Comparison of ENCODE assay signal across 1 cellular context in genomic region chr2:85470850-85471800, GRCh38.
TF ChIP-seq lines count a peak whose summit lies in the region.

No MANE protein-coding gene starts in this region.

TF ChIP-seq in SK-N-SH, 30 proteins besides CTCF, POLR2A, EP300 and RAD21 (continued from another document):
- no peak for TF ChIP-seq PBX3 (IDR thresholded peaks at IDR 0.05)
- peak; percentile 30; the same call in 1 of the 2 replicates for TF ChIP-seq FOSL2 (IDR thresholded peaks at IDR 0.05; ENCODE audit: borderline replicate concordance, low read depth)
- no peak for TF ChIP-seq RXRA (IDR thresholded peaks at IDR 0.05; ENCODE audit: borderline replicate concordance, low read depth)
- TF ChIP-seq GABPA (IDR thresholded peaks at IDR 0.05; ENCODE audit: low read depth), result no peak
- no peak for TF ChIP-seq TAF1 (IDR thresholded peaks at IDR 0.05; ENCODE audit: borderline replicate concordance, low read depth, low read length)
- TF ChIP-seq TCF12 (IDR thresholded peaks at IDR 0.05), result peak; percentile 37; the same call in 1 of the 2 replicates
